Comparison of ENCODE assay signal across 8 cellular contexts in the genomic region with DNA sequence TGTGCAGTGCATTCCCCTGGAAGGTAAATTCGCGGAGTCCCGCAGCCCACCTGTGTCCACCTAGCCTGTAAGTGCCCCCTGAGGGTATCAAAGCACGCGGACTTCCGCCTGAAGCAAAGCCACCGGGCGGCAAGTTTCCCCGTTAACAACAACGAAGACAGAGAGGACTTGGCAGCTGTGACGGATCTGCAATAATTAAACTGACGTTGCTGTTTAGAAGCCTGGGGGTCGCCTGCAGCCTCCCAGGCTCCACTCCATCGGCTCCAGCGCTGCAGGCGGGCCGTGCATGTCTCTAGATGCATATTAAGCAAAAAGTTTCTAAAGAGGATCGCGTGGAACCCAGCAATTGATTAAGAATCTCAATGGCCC. TPM values are rescaled to one million over a fixed set of nuclear protein-coding genes. Genes with fewer than 3 reads are reported as not detected.
DNase-seq lines count a peak whose midpoint lies in the region; ATAC-seq, FAIRE-seq and TF ChIP-seq lines count a peak whose summit lies in the region.

No MANE protein-coding gene starts in this region.

- peak overlapping the region; percentile 88; the same call in 1 of the 2 replicates for H4K8ac ChIP-seq in H1 (ENCODE audit: extremely low read depth, insufficient read depth, low read length)

- TF ChIP-seq CTCF in A673 (conservative IDR thresholded peaks at IDR 0.05; ENCODE audit: low read depth, low read length), result no peak
- TF ChIP-seq CTCF in RWPE2 (IDR thresholded peaks at IDR 0.05; ENCODE audit: poor library complexity, severe bottlenecking), result no peak
- no peak for TF ChIP-seq CTCF in H1 (IDR thresholded peaks at IDR 0.05; ENCODE audit: control extremely low read depth in 1 of 3, insufficient read depth in 1 of 3, low read depth in 1 of 3, low read length in 3 of 3)

- H3K56ac ChIP-seq in H1 (replicated peaks; ENCODE audit: insufficient read length, low read depth, low read length), result peak overlapping the region; percentile 63

- H4K5ac ChIP-seq in H1 (ENCODE audit: insufficient read length, low read depth, low read length), result peak overlapping the region; percentile 74

- no peak overlapping the region for H3K23ac ChIP-seq in H1 (ENCODE audit: insufficient read length)

- H3K27ac ChIP-seq in A673 (ENCODE audit: low read depth, low read length, poor library complexity, severe bottlenecking), result no peak overlapping the region
- H3K27ac ChIP-seq in RWPE2 (ENCODE audit: poor library complexity, severe bottlenecking), result no peak overlapping the region
- 0 out of 2 replicates have a peak overlapping the region, but pooled peaks have one; percentile 30 for H3K27ac ChIP-seq in H1 (ENCODE audit: low read depth, low read length)

- H3K18ac ChIP-seq in H1 (ENCODE audit: extremely low read depth, low read length), result peak overlapping the region; percentile 51

- POLR2A ChIA-PET in A673 (lab: Charles Lee; ENCODE audit: low non-redundant PET) (no interaction called here), H1 (lab: Charles Lee; ENCODE audit: partially characterized antibody) (interaction anchor here (2.9 kb wide), 1 partner anchor 34 kb away, joined by 12 read pairs; the partner anchor contains the start of gene KANK1)

- intact Hi-C loops in A673 (cut with micrococcal nuclease; ENCODE audit: unreplicated experiment), result no loop called here

- H2AK5ac ChIP-seq in H1 (ENCODE audit: low read depth, low read length), result no peak overlapping the region

- H3K27me3 ChIP-seq in A673 (replicated peaks; ENCODE audit: insufficient read depth, low read depth, low read length, poor library complexity), result no peaks in the 10 kb centered on the region
- H3K27me3 ChIP-seq in RWPE2 (ENCODE audit: insufficient read depth, poor library complexity, severe bottlenecking), result no peaks in the 10 kb centered on the region
- peaks cover 0 to 5% (median 2%) of the 10 kb centered on the region in 4 experiments; a peak in 2 of 7 replicates for H3K27me3 ChIP-seq in H1 (replicated peaks in 1 of 4; ENCODE audit: control insufficient read depth in 3 of 4, extremely low read depth in 1 of 4, insufficient read depth in 3 of 4, low read length in 3 of 4)

- no peaks in the 10 kb centered on the region for H3K27me3 Mint-ChIP-seq in naive B cell

- no peaks in the 10 kb centered on the region for H4K20me1 ChIP-seq in H1 (replicated peaks in 1 of 2; ENCODE audit: control insufficient read depth in 1 of 2, insufficient read depth in 2 of 2, low read length in 2 of 2)

- DNase-seq in A673 (ENCODE audit: low spot score), result no peak
- peak; percentile 46 for DNase-seq in RWPE2 (ENCODE audit: low spot score)
- DNase-seq in H1 (ENCODE audit: low read depth in 1 of 2, low spot score in 2 of 2), result peak in 1 of 2 experiments; percentile 71
- no peak for DNase-seq in naive B cell
- DNase-seq in occipital lobe (lab: John Stamatoyannopoulos, UW), result no peak

- ATAC-seq in GM18499 (IDR thresholded peaks at IDR 0.05; ENCODE audit: insufficient read depth, unreplicated experiment) (peak; percentile 8), HG02943 (IDR thresholded peaks at IDR 0.05; ENCODE audit: low read depth, unreplicated experiment) (peak; percentile 31), RWPE2 (ENCODE audit: low read depth) (peak; percentile 39; the same call in 2 of the 3 replicates), naive B cell (ENCODE audit: low read depth in 2 of 2) (peak; percentile 22 to 38), GM21360 (IDR thresholded peaks at IDR 0.05; ENCODE audit: unreplicated experiment) (no peak)

- CTCF ChIA-PET in A673 (lab: Charles Lee) (no interaction called here), H1 (lab: Charles Lee; ENCODE audit: partially characterized antibody) (interaction anchor here (1.2 to 1.3 kb wide), 2 partner anchors 10 to 12 kb away, joined by 3 to 6 read pairs; no protein-coding TSS in a partner anchor)

- H2BK20ac ChIP-seq in H1 (ENCODE audit: low read length), result no peak overlapping the region

- peak overlapping the region in 3 of 4 experiments; percentile 29 to 61 (median 32); a peak in 6 of 7 replicates for H3K9ac ChIP-seq in H1 (replicated peaks in 1 of 4; ENCODE audit: extremely low read depth in 1 of 4, low read depth in 3 of 4, low read length in 3 of 4)

- no peaks in the 10 kb centered on the region for H3K79me1 ChIP-seq in H1 (ENCODE audit: low read depth, low read length)

- no peak overlapping the region for H2BK15ac ChIP-seq in H1 (ENCODE audit: low read length)

- peak overlapping the region; percentile 91 to 100 (median 98) for H3K4me3 Mint-ChIP-seq in naive B cell

- H3K27ac Mint-ChIP-seq in naive B cell, result peak overlapping the region; percentile 0 to 94 (median 90)

- peaks cover 19 to 32% (median 28%) of the 10 kb centered on the region in 3 donors for H3K4me1 Mint-ChIP-seq in naive B cell

- H3K36me3 ChIP-seq in A673 (ENCODE audit: insufficient read depth, low read length, poor library complexity, severe bottlenecking) (no peaks in the 10 kb centered on the region), RWPE2 (ENCODE audit: low read depth) (no peaks in the 10 kb centered on the region), H1 (ENCODE audit: control insufficient read depth in 2 of 4, insufficient read depth in 4 of 4, low read length in 3 of 4) (peaks cover 0 to 12% (median 0%) of the 10 kb centered on the region in 4 experiments; a peak in 3 of 8 replicates)

- peak overlapping the region; percentile 27 for H2BK5ac ChIP-seq in H1 (ENCODE audit: low read depth, low read length)

- peaks cover 0 to 6% of the 10 kb centered on the region in 2 experiments; a peak in 1 of 4 replicates for H3K79me2 ChIP-seq in H1 (ENCODE audit: control insufficient read depth in 1 of 2, insufficient read depth in 2 of 2, low read length in 2 of 2)

- TF ChIP-seq RAD21 in H1 (IDR thresholded peaks at IDR 0.05 in 1 of 2, conservative IDR thresholded peaks at IDR 0.05 in 1 of 2; ENCODE audit: low read depth in 2 of 2, low read length in 2 of 2), result no peak

- H2BK12ac ChIP-seq in H1 (ENCODE audit: low read depth, low read length), result no peak overlapping the region

- 9% methylated on average over 18 of the region's 19 CpGs; no CpG with 5 or more reads in 1 of the 2 experiments for WGBS in H1 (ENCODE audit: extremely low coverage in 1 of 2, insufficient coverage in 1 of 2, insufficient read length in 1 of 2, insufficient replicate concordance in 2 of 2, low coverage in 1 of 2, low lambda C conversion rate in 2 of 2, missing lambda C conversion rate in 1 of 2), 2 experiments

- no peak overlapping the region for H3K14ac ChIP-seq in H1 (ENCODE audit: insufficient read length)

- H3K36me3 Mint-ChIP-seq in naive B cell, result peaks cover 13% of the 10 kb centered on the region in 2 donors

- H2BK120ac ChIP-seq in H1 (replicated peaks; ENCODE audit: low read depth, low read length), result no peak overlapping the region

- H3K4me3 ChIP-seq in A673 (ENCODE audit: low read depth, low read length, poor library complexity, severe bottlenecking) (peak overlapping the region; percentile 47), RWPE2 (ENCODE audit: severe bottlenecking) (peak overlapping the region; percentile 41), H1 (ENCODE audit: extremely low read depth in 1 of 4, insufficient read depth in 2 of 4, low read depth in 3 of 4, low read length in 4 of 4) (peak overlapping the region; percentile 35 to 76 (median 59))

- H3K4me2 ChIP-seq in H1 (ENCODE audit: insufficient read depth in 1 of 2, low read depth in 2 of 2, low read length in 2 of 2), result peak overlapping the region; percentile 69 to 100

- BruUV-seq in A673 (replicated peaks; lab: Mats Ljungman, UMichigan), result no TSS peak

- H4K91ac ChIP-seq in H1 (replicated peaks; ENCODE audit: insufficient read length, low read length), result no peak overlapping the region

- H3K4me1 ChIP-seq in A673 (ENCODE audit: insufficient read depth, low read length, poor library complexity, severe bottlenecking) (no peaks in the 10 kb centered on the region), RWPE2 (ENCODE audit: insufficient read depth, poor library complexity, severe bottlenecking) (peaks cover 6% of the 10 kb centered on the region), H1 (replicated peaks in 1 of 4; ENCODE audit: control insufficient read depth in 3 of 4, insufficient read depth in 4 of 4, low read length in 3 of 4) (peaks cover 3 to 14% (median 10%) of the 10 kb centered on the region in 4 experiments)

- peaks cover 9% of the 10 kb centered on the region; the same call in 1 of the 2 replicates for H3K23me2 ChIP-seq in H1 (ENCODE audit: low read depth, low read length)

- no peak overlapping the region for H3K4ac ChIP-seq in H1 (replicated peaks; ENCODE audit: insufficient read length, low read depth, low read length)

- H3K9me3 ChIP-seq in A673 (ENCODE audit: low read depth, low read length, poor library complexity, severe bottlenecking) (no peaks in the 10 kb centered on the region), RWPE2 (ENCODE audit: severe bottlenecking) (no peaks in the 10 kb centered on the region), H1 (ENCODE audit: insufficient read depth in 2 of 2, low read depth in 1 of 2, low read length in 1 of 2) (no peaks in the 10 kb centered on the region)

- TF ChIP-seq POLR2A in H1 (IDR thresholded peaks at IDR 0.05; ENCODE audit: control extremely low read depth in 1 of 2, low read depth in 2 of 2, low read length in 2 of 2), result no peak

- no peaks in the 10 kb centered on the region for H3K9me3 Mint-ChIP-seq in naive B cell

- no peak for TF ChIP-seq EP300 in H1 (IDR thresholded peaks at IDR 0.05; ENCODE audit: borderline replicate concordance in 1 of 2, low read depth in 2 of 2, low read length in 2 of 2)

- H2AFZ ChIP-seq in H1 (ENCODE audit: low read length), result peak overlapping the region; percentile 72

- no peak for FAIRE-seq in H1 (lab: Jason Lieb, UNC)

TF ChIP-seq in H1, 55 proteins besides CTCF, POLR2A, EP300 and RAD21 (continues in another document):
- TF ChIP-seq CBX5 (IDR thresholded peaks at IDR 0.05; ENCODE audit: low read depth, low read length), result no peak
- peak; percentile 35 for TF ChIP-seq SAP30 (IDR thresholded peaks at IDR 0.05; ENCODE audit: insufficient read depth, insufficient replicate concordance, low read length)

RNA-seq across cellular contexts. Expression of gene KANK1, which starts 34.8 kb away (rescaled TPM):
- total RNA-seq in A673 (2021) (4.0 and 4.9 TPM in 2 replicates), occipital lobe (7.8 TPM)
- 37.4 and 41.1 TPM in 2 replicates for total RNA-seq in H1 (2021; fragmentation: NEBNext Ultra II Directional; extraction: Animal tissue kit (Norgen Biotek cat#: 25700))
- polyA plus RNA-seq in H1 (2011; rRNA removed) (26.3 and 29.0 TPM in 2 replicates), naive B cell (ENCODE audit: low read depth in 6 of 6) (1 to 10 TPM in 2 of 6 donors, under 1 TPM in 1, not detected in 3; 0.77 to 3.4 (median 1.7) TPM)
- 34.9 TPM for polyA plus RNA-seq in H1 (2011; cell fraction: cytosol; rRNA removed)
- 44.4 TPM for polyA plus RNA-seq in H1 (2011; cell fraction: nucleus; rRNA removed)
- polyA plus RNA-seq in H1 (2012, experiment 1 of 2), result 22.7 to 27.4 TPM (median 24.1 TPM) in 4 replicates
- polyA plus RNA-seq in H1 (2012, experiment 2 of 2), result 3.8 TPM
- polyA plus RNA-seq in H1 (2013, experiment 1 of 2), result 13.9 TPM
- polyA plus RNA-seq in H1 (2013, experiment 2 of 2), result 15.6 TPM
- 62.9 and 71.1 TPM in 2 replicates for polyA minus RNA-seq in H1 (2011; rRNA and poly(A)+ RNA removed)
- polyA minus RNA-seq in H1 (2011; cell fraction: cytosol; rRNA and poly(A)+ RNA removed), result 29.6 TPM
- 35.4 TPM for polyA minus RNA-seq in H1 (2011; cell fraction: nucleus; rRNA and poly(A)+ RNA removed)
